ENCODE assay signal across 8 cellular contexts in the genomic region with DNA sequence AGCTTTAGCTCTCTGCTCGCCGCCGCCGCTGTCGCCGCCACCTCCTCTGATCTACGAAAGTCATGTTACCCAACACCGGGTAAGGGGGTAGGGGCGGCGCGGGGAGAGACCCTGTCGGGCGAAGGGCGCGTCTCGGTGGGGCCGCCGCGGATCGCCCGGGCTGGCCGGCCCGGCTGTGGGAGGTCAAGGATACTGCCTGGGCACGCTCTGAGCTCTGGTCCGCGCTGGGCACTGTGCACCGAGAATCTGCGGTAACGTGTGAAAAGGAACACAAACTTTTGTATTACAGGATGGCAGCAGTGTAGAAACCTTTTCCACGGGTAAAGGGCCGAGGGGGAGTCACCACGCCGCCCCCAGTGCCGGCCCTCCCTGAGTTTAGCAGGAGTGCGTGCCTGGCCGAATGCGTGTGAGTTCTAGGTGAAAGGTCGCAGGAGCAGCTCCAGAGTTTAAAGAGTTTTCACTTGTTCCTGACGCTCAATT. TPM values are rescaled to one million over a fixed set of nuclear protein-coding genes. Genes with fewer than 3 reads are reported as not detected.
DNase-seq lines count a peak whose midpoint lies in the region; ATAC-seq and TF ChIP-seq lines count a peak whose summit lies in the region.

Gene HSDL2, plus strand, starts transcription at position 7 of the 480 bp plus-strand sequence. Its CDS starts 56 bp downstream, at position 63.

- H3K18ac ChIP-seq in trophoblast cell (ENCODE audit: low read length), result peak within 1 kb of the TSS; percentile 91

- H4K20me1 ChIP-seq in KMS-11 (ENCODE audit: insufficient read depth), result no peaks in the 10 kb centered on the region

- peak within 1 kb of the TSS; percentile 87 for H3K4me2 ChIP-seq in KMS-11
- peak within 1 kb of the TSS; percentile 74 for H3K4me2 ChIP-seq in trophoblast cell (ENCODE audit: low read length)

- intact Hi-C loops in Right ventricle myocardium inferior (cut with DNase I), result no loop called here

- peak within 1 kb of the TSS; percentile 81 for H4K91ac ChIP-seq in trophoblast cell (ENCODE audit: low read depth, low read length)

- H3K36me3 ChIP-seq in GM06990 (ENCODE audit: control insufficient read depth, insufficient read depth, low read length) (no peaks in the 10 kb centered on the region), KMS-11 (ENCODE audit: insufficient read depth) (no peaks in the 10 kb centered on the region), trophoblast cell (ENCODE audit: control insufficient read depth in 1 of 2, insufficient read depth in 2 of 2, low read length in 2 of 2) (no peaks in the 10 kb centered on the region)

- no peak for TF ChIP-seq CTCF in GM06990 (IDR thresholded peaks at IDR 0.05; ENCODE audit: insufficient read depth, low read length, poor library complexity, severe bottlenecking)
- TF ChIP-seq CTCF in KMS-11 (conservative IDR thresholded peaks at IDR 0.05; ENCODE audit: low read depth, low read length), result no peak

- peak within 1 kb of the TSS; percentile 71 for H2BK120ac ChIP-seq in trophoblast cell (ENCODE audit: insufficient read depth, low read length, poor library complexity)

- peak within 1 kb of the TSS; percentile 89 for H4K8ac ChIP-seq in trophoblast cell (ENCODE audit: low read depth, low read length)

- H3K4me1 ChIP-seq in KMS-11 (ENCODE audit: low read depth, poor library complexity, severe bottlenecking) (peaks cover 17% of the 10 kb centered on the region), trophoblast cell (ENCODE audit: control insufficient read depth in 1 of 2, insufficient read depth in 2 of 2, low read length in 2 of 2) (peaks cover 0 to 3% of the 10 kb centered on the region in 2 experiments)

- H4K12ac ChIP-seq in trophoblast cell (ENCODE audit: low read depth, low read length), result peak within 1 kb of the TSS; percentile 88

- peak within 1 kb of the TSS; percentile 98 for H2AFZ ChIP-seq in KMS-11 (ENCODE audit: low read depth)
- peak within 1 kb of the TSS; percentile 91 for H2AFZ ChIP-seq in trophoblast cell (ENCODE audit: insufficient read depth, low read length, poor library complexity)

- no peak within 1 kb of the TSS for H3K23ac ChIP-seq in trophoblast cell (ENCODE audit: low read length)

- peak within 1 kb of the TSS; percentile 48 for H3K4ac ChIP-seq in trophoblast cell (ENCODE audit: low read depth, low read length)

- H3K27ac ChIP-seq in KMS-11 (peak within 1 kb of the TSS; percentile 91), trophoblast cell (ENCODE audit: low read depth, low read length) (peak within 1 kb of the TSS; percentile 86)

- H2BK12ac ChIP-seq in trophoblast cell (ENCODE audit: low read length), result peak within 1 kb of the TSS; percentile 44

- peak within 1 kb of the TSS; percentile 96 for H3K4me3 ChIP-seq in GM06990 (replicated peaks; ENCODE audit: low read depth, low read length)
- H3K4me3 ChIP-seq in KMS-11 (IDR thresholded peaks at IDR 0.05; ENCODE audit: insufficient read depth, low read depth, low read length), result no peak within 1 kb of the TSS
- peak within 1 kb of the TSS; percentile 90 for H3K4me3 ChIP-seq in trophoblast cell (ENCODE audit: low read depth, low read length)

- peak within 1 kb of the TSS; percentile 79 for H3K14ac ChIP-seq in trophoblast cell (ENCODE audit: low read length)

- H3K27me3 ChIP-seq in GM06990 (replicated peaks; ENCODE audit: control insufficient read depth, insufficient read depth, low read length) (no peaks in the 10 kb centered on the region), KMS-11 (ENCODE audit: insufficient read depth, low read depth) (no peaks in the 10 kb centered on the region), trophoblast cell (ENCODE audit: insufficient read depth, low read length) (no peaks in the 10 kb centered on the region)

- H3K79me1 ChIP-seq in trophoblast cell (ENCODE audit: low read length), result peaks cover 7% of the 10 kb centered on the region

- H2AK5ac ChIP-seq in trophoblast cell (ENCODE audit: low read length), result no peak within 1 kb of the TSS

- no CpG with 5 or more reads among the region's 39 CpGs for WGBS in trophoblast cell (ENCODE audit: extremely low coverage, insufficient coverage, insufficient read length)

- H3K9ac ChIP-seq in KMS-11 (peak within 1 kb of the TSS; percentile 89), trophoblast cell (ENCODE audit: low read length) (peak within 1 kb of the TSS; percentile 94)

- H3K79me2 ChIP-seq in KMS-11 (ENCODE audit: insufficient read depth, low read depth) (no peaks in the 10 kb centered on the region), trophoblast cell (ENCODE audit: control insufficient read depth, insufficient read depth, low read length, poor library complexity) (peaks cover 7% of the 10 kb centered on the region)

- H2BK5ac ChIP-seq in trophoblast cell (ENCODE audit: low read depth, low read length, poor library complexity), result peak within 1 kb of the TSS; percentile 81

- DNase-seq in GM06990 (ENCODE audit: extremely low read depth, insufficient read length) (no peak), Right ventricle myocardium inferior (ENCODE audit: missing footprints) (no peak), trophoblast cell (peak; percentile 72 to 77), NK-92 (lab: John Stamatoyannopoulos, UW; ENCODE audit: unreplicated experiment) (no peak), NCI-H2029 treated with DMSO at 0.1 percent for 48 hours (lab: John Stamatoyannopoulos, UW) (no peak)
- peak; percentile 3 for DNase-seq in activated T-helper 9 cell treated with anti-CD3 and anti-CD28 coated beads, Interleukin-2, amount 50 U/mL, for 16 hours (ENCODE audit: low read depth)

- ATAC-seq in GM21576 (IDR thresholded peaks at IDR 0.05; ENCODE audit: unreplicated experiment) (peak; percentile 31), Right ventricle myocardium inferior (peak; percentile 54)

- no peaks in the 10 kb centered on the region for H3K9me3 ChIP-seq in trophoblast cell (ENCODE audit: insufficient read depth, low read depth, low read length)

RNA-seq across cellular contexts. Expression of gene HSDL2, which starts in this region (rescaled TPM):
- 270 TPM for total RNA-seq in Right ventricle myocardium inferior
- polyA plus RNA-seq in trophoblast cell (2013), result 16.2 and 16.4 TPM in 2 replicates

Comparison
In these comparisons a context has a peak if more than half of its experiments do, and no peak if none do; other contexts are left out.
1. DNase-seq: peak in activated T-helper 9 cell treated with anti-CD3 and anti-CD28 coated beads, Interleukin-2, amount 50 U/mL, for 16 hours (single experiment) and trophoblast cell (2 of 2); none in GM06990 (single experiment), Right ventricle myocardium inferior (single experiment), NK-92 (single experiment) and NCI-H2029 treated with DMSO at 0.1 percent for 48 hours (single experiment).